In the genomic region with DNA sequence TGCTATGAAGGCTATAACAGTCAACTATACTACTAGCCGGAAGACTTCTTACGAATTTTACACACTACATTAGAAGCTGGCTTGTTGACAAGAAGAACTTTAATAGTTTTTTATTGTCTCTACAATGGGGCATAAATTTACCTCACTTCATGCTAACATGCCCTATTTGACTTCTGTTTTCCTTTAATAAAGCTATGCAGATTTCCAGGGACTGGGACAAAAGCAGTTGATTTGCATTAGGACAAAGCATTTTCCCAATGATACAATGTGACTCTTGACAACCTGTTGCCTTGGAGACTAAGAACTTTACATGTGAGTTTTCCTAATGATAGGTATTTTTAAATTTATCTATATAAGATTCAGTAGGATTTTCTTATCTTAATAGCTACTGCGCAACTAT, we compare ENCODE assay signal across 18 cellular contexts.
"Had no signal": no experiment of that assay in that cellular context is flagged by ENCODE, and none has a peak within 500 bp of the region (broad histone marks: within the 10 kb centered on the region; RNA-seq: fewer than 3 reads in every experiment).

No MANE protein-coding gene starts in this region.

- H3K27me3 Mint-ChIP-seq: activated CD4-positive, alpha-beta T cell treated with anti-CD3 and anti-CD28 coated beads for 36 hours; stimulated activated memory B cell treated with anti-CD40 and anti-IgM and Interleukin-4, amounts not matched to agents 10 μg/mL and 1 μg/mL and 100 μg/mL, for 72 hours had no signal

- H3K9me3 ChIP-seq: gastrocnemius medialis, heart right ventricle, psoas muscle, right lobe of liver, transverse colon had no signal

- H3K4me3 Mint-ChIP-seq: activated CD4-positive, alpha-beta T cell treated with anti-CD3 and anti-CD28 coated beads for 36 hours; activated CD8-positive, alpha-beta T cell treated with anti-CD3 and anti-CD28 coated beads, Interleukin-2, amount 10 ng/mL, durations not matched to agents 7 days and 5 days; activated naive CD4-positive, alpha-beta T cell treated with anti-CD3 and anti-CD28 coated beads for 36 hours; activated T-helper 1 cell treated with anti-CD3 and anti-CD28 coated beads, Interleukin-12 subunit alpha, Interleukin-12 subunit beta, Interleukin-2, Interleukin-4 antibody, amounts not matched to agents 30 ng/mL and 10 ng/mL and 1 ng/mL, durations not matched to agents 14 hours and 24 hours and 36 hours; natural killer cell; stimulated activated memory B cell treated with anti-CD40 and anti-IgM and Interleukin-4, amounts not matched to agents 10 μg/mL and 1 μg/mL and 100 μg/mL, for 72 hours had no signal

- H3K27ac Mint-ChIP-seq: activated CD4-positive, alpha-beta T cell treated with anti-CD3 and anti-CD28 coated beads for 36 hours; activated CD8-positive, alpha-beta T cell treated with anti-CD3 and anti-CD28 coated beads, Interleukin-2, amount 10 ng/mL, durations not matched to agents 7 days and 5 days; activated naive CD4-positive, alpha-beta T cell treated with anti-CD3 and anti-CD28 coated beads for 36 hours; activated T-helper 1 cell treated with anti-CD3 and anti-CD28 coated beads, Interleukin-12 subunit alpha, Interleukin-12 subunit beta, Interleukin-2, Interleukin-4 antibody, amounts not matched to agents 30 ng/mL and 10 ng/mL and 1 ng/mL, durations not matched to agents 14 hours and 24 hours and 36 hours; natural killer cell; stimulated activated memory B cell treated with anti-CD40 and anti-IgM and Interleukin-4, amounts not matched to agents 10 μg/mL and 1 μg/mL and 100 μg/mL, for 72 hours had no signal

- H3K27ac ChIP-seq: coronary artery, epithelial cell of prostate, gastrocnemius medialis, heart right ventricle, psoas muscle, right lobe of liver, transverse colon had no signal

- H3K9me3 Mint-ChIP-seq: activated naive CD4-positive, alpha-beta T cell treated with anti-CD3 and anti-CD28 coated beads for 36 hours; activated T-helper 1 cell treated with anti-CD3 and anti-CD28 coated beads, Interleukin-12 subunit alpha, Interleukin-12 subunit beta, Interleukin-2, Interleukin-4 antibody, amounts not matched to agents 30 ng/mL and 10 ng/mL and 1 ng/mL, durations not matched to agents 14 hours and 24 hours and 36 hours had no signal

- H3K36me3 Mint-ChIP-seq: natural killer cell; stimulated activated memory B cell treated with anti-CD40 and anti-IgM and Interleukin-4, amounts not matched to agents 10 μg/mL and 1 μg/mL and 100 μg/mL, for 72 hours had no signal

- DNase-seq: activated CD4-positive, alpha-beta T cell treated with anti-CD3 and anti-CD28 coated beads for 36 hours; activated CD8-positive, alpha-beta T cell treated with anti-CD3 and anti-CD28 coated beads, Interleukin-2, amount 10 ng/mL, durations not matched to agents 7 days and 5 days; activated naive CD4-positive, alpha-beta T cell treated with anti-CD3 and anti-CD28 coated beads for 36 hours; central memory CD4-positive, alpha-beta T cell; effector memory CD4-positive, alpha-beta T cell; gastrocnemius medialis; heart right ventricle; mammary epithelial cell; natural killer cell; psoas muscle; right lobe of liver; stimulated activated CD4-positive, alpha-beta T cell treated with anti-CD3 and anti-CD28 coated beads, Interleukin-1b, Interleukin-23, amount 100 ng/mL, for 48 hours; T-helper 9 cell; transverse colon had no signal

- H3K4me1 Mint-ChIP-seq: activated CD4-positive, alpha-beta T cell treated with anti-CD3 and anti-CD28 coated beads for 36 hours; natural killer cell; stimulated activated memory B cell treated with anti-CD40 and anti-IgM and Interleukin-4, amounts not matched to agents 10 μg/mL and 1 μg/mL and 100 μg/mL, for 72 hours had no signal

- H3K27me3 ChIP-seq: gastrocnemius medialis, heart right ventricle, right lobe of liver, transverse colon had no signal

- H3K4me1 ChIP-seq: gastrocnemius medialis, heart right ventricle, psoas muscle had no signal

- H3K36me3 ChIP-seq: gastrocnemius medialis, heart right ventricle, right lobe of liver, transverse colon had no signal

- H3K4me3 ChIP-seq: coronary artery, gastrocnemius medialis, heart right ventricle, psoas muscle, right lobe of liver, transverse colon had no signal
